In the genomic region with DNA sequence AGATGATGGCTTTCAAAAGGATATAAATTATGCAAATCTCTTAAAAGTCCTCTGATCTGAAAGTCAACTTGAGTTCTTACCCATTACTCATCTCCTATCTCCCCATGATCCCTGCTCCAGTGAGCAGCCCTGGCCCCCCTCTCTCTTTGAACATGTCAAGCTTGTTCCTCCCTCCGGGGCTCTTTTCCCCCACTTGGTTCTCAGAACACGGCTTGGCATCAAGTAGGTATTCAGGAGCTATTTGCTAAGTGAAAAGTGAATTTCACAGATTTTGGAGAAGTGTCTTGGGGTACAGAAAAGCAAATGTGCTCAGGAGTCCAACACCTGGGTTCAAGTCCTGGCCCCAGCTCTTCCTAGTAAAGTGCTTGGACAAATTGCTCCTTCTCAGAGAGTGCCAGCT, we compare ENCODE assay signal across 9 cellular contexts.
"Had no signal": no experiment of that assay in that cellular context is flagged by ENCODE, and none has a peak within 500 bp of the region (broad histone marks: within the 10 kb centered on the region; RNA-seq: fewer than 3 reads in every experiment).

No MANE protein-coding gene starts in this region.

- H3K27ac ChIP-seq: GM23248, HL-60 had no signal

- H3K9me3 Mint-ChIP-seq: HFFc6 had no signal

- H3K9ac ChIP-seq: GM23248 had no signal

- DNase-seq: GM23248, GOT3, H7, HFFc6 had no signal

- H3K36me3 Mint-ChIP-seq: IgD-negative memory B cell had no signal

- H3K9me3 ChIP-seq: HAP-1 had no signal

- ATAC-seq: HCT116, HepG2 had no signal

- H3K4me3 Mint-ChIP-seq: HFFc6, IgD-negative memory B cell had no signal

- H3K4me3 ChIP-seq: GM23248, HAP-1 had no signal

- H3K27ac Mint-ChIP-seq: HFFc6, IgD-negative memory B cell had no signal

- H2AFZ ChIP-seq: GM23248 had no signal

- H3K4me1 Mint-ChIP-seq: IgD-negative memory B cell had no signal

- H3K27me3 Mint-ChIP-seq: IgD-negative memory B cell had no signal

- H3K36me3 ChIP-seq: HAP-1 had no signal

- H3K4me1 ChIP-seq: HAP-1 had no signal
